ENCODE assay signal across 8 cellular contexts in genomic region chr16:89315791-89316581, GRCh38.
DNase-seq lines count a peak whose midpoint lies in the region; ATAC-seq lines count a peak whose summit lies in the region.

No MANE protein-coding gene starts in this region.

- H3K4me3 ChIP-seq in SJSA1 (no peak overlapping the region), right cardiac atrium (ENCODE audit: low read length) (no peak overlapping the region)

- 52% methylated on average over 20 of the region's 20 CpGs for WGBS in right cardiac atrium

- H3K27ac ChIP-seq in SJSA1 (peak overlapping the region; percentile 65), right cardiac atrium (ENCODE audit: low read length) (peak overlapping the region; percentile 69)

- ATAC-seq in GM21529 (IDR thresholded peaks at IDR 0.05; ENCODE audit: unreplicated experiment), result peak; percentile 42
- ATAC-seq in right cardiac atrium, result peak; percentile 22 to 75
- ATAC-seq in HG03342 (IDR thresholded peaks at IDR 0.05; ENCODE audit: unreplicated experiment), result no peak
- ATAC-seq in HG02852 (IDR thresholded peaks at IDR 0.05; ENCODE audit: unreplicated experiment), result no peak

- H3K27me3 ChIP-seq in SJSA1 (replicated peaks) (no peaks in the 10 kb centered on the region), right cardiac atrium (ENCODE audit: control insufficient read depth, insufficient read depth) (no peaks in the 10 kb centered on the region)

- H3K27ac Mint-ChIP-seq in activated naive CD4-positive, alpha-beta T cell treated with anti-CD3 and anti-CD28 coated beads for 36 hours, result peak overlapping the region; percentile 84

- no peaks in the 10 kb centered on the region for H3K27me3 Mint-ChIP-seq in activated naive CD4-positive, alpha-beta T cell treated with anti-CD3 and anti-CD28 coated beads for 36 hours (ENCODE audit: low read depth)

- peaks cover 53% of the 10 kb centered on the region for H3K36me3 ChIP-seq in SJSA1

- no peaks in the 10 kb centered on the region for H3K9me3 Mint-ChIP-seq in activated naive CD4-positive, alpha-beta T cell treated with anti-CD3 and anti-CD28 coated beads for 36 hours

- H3K36me3 Mint-ChIP-seq in activated naive CD4-positive, alpha-beta T cell treated with anti-CD3 and anti-CD28 coated beads for 36 hours (ENCODE audit: low read depth), result peaks cover 40% of the 10 kb centered on the region

- intact Hi-C loops in activated naive CD4-positive, alpha-beta T cell treated with anti-CD3 and anti-CD28 coated beads for 36 hours (cut with micrococcal nuclease), result loop anchor here (1.0 to 10.0 kb wide), 4 partner anchors 8 to 201 kb away; no protein-coding TSS in a partner anchor
- intact Hi-C loops in right cardiac atrium (cut with DNase I), result no loop called here

- H3K4me1 ChIP-seq in SJSA1 (replicated peaks) (peaks cover 76% of the 10 kb centered on the region), right cardiac atrium (ENCODE audit: control insufficient read depth, insufficient read depth, low read length) (peaks cover 25% of the 10 kb centered on the region)

- CTCF ChIA-PET in activated naive CD4-positive, alpha-beta T cell treated with anti-CD3 and anti-CD28 coated beads for 36 hours (lab: Charles Lee), result interaction anchor here (0.7 to 3.9 kb wide), 5 partner anchors 12 to 218 kb away, joined by 3 to 15 read pairs (median 4); partner anchors contain the start of gene SPG7

- peaks cover 81% of the 10 kb centered on the region for H3K4me1 Mint-ChIP-seq in activated naive CD4-positive, alpha-beta T cell treated with anti-CD3 and anti-CD28 coated beads for 36 hours (ENCODE audit: low read depth)

- H3K4me3 Mint-ChIP-seq in activated naive CD4-positive, alpha-beta T cell treated with anti-CD3 and anti-CD28 coated beads for 36 hours, result peak overlapping the region; percentile 34

- DNase-seq in SJSA1 (ENCODE audit: low read depth in 1 of 2, low spot score in 2 of 2) (peak; percentile 72 to 83), right cardiac atrium (peak; percentile 66 to 79 (median 75)), putamen (ENCODE audit: low spot score) (no peak)
- DNase-seq in activated naive CD4-positive, alpha-beta T cell treated with anti-CD3 and anti-CD28 coated beads for 36 hours, result peak; percentile 91
- DNase-seq in stimulated activated CD8-positive, alpha-beta memory T cell treated with anti-CD3 and anti-CD28 coated beads, Interleukin-12 subunit alpha, Interleukin-12 subunit beta, amount 100 ng/mL, for 4 hours (ENCODE audit: low read depth), result peak; percentile 57

- no peaks in the 10 kb centered on the region for H3K9me3 ChIP-seq in SJSA1 (replicated peaks)
- no peaks in the 10 kb centered on the region for H3K9me3 ChIP-seq in right cardiac atrium (ENCODE audit: control insufficient read depth, low read length)

Comparison
In these comparisons a context has a peak if more than half of its experiments do, and no peak if none do; other contexts are left out.
1. ATAC-seq: peak in GM21529 (single experiment) and right cardiac atrium (2 of 2); none in HG03342 (single experiment) and HG02852 (single experiment).